1 cellular context compared by ENCODE assay signal in the genomic region with DNA sequence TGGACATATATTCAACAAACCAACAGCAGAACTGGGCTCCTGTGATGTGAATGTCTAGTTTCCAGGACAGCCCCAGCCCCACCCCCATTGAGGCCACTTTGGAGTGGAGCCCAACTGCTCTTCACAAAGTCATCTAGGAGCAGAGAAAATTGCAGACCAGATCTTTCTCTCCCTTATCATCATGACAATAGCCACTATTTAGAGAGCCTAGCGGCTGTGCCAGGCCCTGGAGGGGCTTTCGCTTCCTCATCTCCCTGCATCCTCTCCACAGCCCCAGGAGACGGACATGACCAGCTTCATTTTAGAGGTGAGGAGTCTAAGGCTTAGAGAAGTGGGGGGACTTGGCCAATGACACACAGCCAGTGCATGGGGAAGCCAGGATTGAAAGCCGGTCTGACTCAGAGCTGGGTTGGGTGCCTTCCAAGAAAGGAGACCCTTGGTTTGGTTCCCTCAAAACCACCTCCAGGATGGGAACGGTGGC.
TF ChIP-seq lines count a peak whose summit lies in the region.

No MANE protein-coding gene starts in this region.

TF ChIP-seq in H1, 55 proteins besides CTCF, POLR2A, EP300 and RAD21:
- TF ChIP-seq MAFK (IDR thresholded peaks at IDR 0.05; ENCODE audit: low read depth, low read length), result no peak
